8 cellular contexts compared by ENCODE assay signal in the genomic region with DNA sequence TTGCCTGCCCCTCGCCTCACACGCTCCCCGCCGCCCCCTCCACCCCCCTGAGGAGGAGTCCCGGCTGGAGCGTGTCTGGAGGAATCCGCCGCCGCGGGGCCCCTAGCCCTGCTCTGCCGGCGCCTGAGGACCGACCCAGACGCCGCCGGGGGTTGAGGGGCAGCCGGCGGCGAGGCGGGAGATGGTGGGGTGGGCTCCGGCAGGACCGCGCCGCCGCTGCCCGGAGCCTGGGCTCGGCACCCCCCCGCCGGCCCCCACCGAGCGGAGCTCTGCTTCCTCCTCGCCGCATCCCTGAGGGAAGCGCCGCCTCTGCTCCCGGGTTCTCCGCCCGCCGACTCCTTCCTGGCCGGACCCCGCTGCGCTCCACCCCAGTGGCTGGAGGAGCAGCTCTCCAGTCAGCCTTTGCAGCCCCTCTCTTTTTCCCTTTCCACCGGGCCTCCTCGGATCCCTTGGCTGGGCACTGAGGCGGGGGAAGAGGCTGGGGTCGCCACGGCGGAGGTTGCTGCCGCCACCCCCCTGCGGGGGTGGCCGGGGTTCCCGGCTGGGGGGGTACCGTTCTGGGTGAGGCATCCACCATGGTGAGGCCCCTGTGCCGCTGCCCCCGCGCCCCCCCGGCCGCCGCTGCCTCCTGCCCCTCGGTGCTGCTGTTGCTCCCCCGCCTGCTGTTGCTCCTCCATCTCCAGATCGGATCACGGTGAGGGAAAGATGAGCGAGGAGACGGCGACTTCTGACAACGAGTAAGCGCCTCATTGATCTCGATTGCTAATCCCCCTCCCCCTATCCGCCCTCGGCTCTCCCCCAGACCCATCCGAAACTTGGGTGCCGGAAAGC. TPM values are rescaled to one million over a fixed set of nuclear protein-coding genes. Genes with fewer than 3 reads are reported as not detected.
DNase-seq lines count a peak whose midpoint lies in the region; ATAC-seq and TF ChIP-seq lines count a peak whose summit lies in the region.

A gene (plus strand): TSS at position 356 of the 831 bp plus-strand sequence. CDS start 350 bp downstream, at position 706.

- DNase-seq in NCI-H2081 (lab: John Stamatoyannopoulos, UW), result peak; percentile 42 to 46
- DNase-seq in NCI-H2081 treated with DMSO at 0.1 percent for 48 hours (lab: John Stamatoyannopoulos, UW), result no peak
- DNase-seq in NCI-H510A (lab: John Stamatoyannopoulos, UW), result peak; percentile 42
- DNase-seq in activated gamma-delta T cell treated with anti-CD3 and anti-CD28 coated beads, Interleukin-2, amount 50 U/mL, for 16 hours (ENCODE audit: low read depth), result peak; percentile 1
- peak; percentile 38 for DNase-seq in germinal center (ENCODE audit: low spot score)
- peak; percentile 31 for DNase-seq in neural crest cell (ENCODE audit: low read depth, low spot score)
- DNase-seq in upper lobe of right lung, result peak; percentile 91

- TF ChIP-seq CTCF in neural crest cell (conservative IDR thresholded peaks at IDR 0.05) (no peak), upper lobe of right lung (IDR thresholded peaks at IDR 0.05) (no peak)

- no peaks in the 10 kb centered on the region for H3K9me3 Mint-ChIP-seq in neural crest cell

- H3K4me3 ChIP-seq in upper lobe of right lung, result peak within 1 kb of the TSS; percentile 80

- ATAC-seq in HG02588 (IDR thresholded peaks at IDR 0.05; ENCODE audit: unreplicated experiment) (peak; percentile 18), upper lobe of right lung (peak; percentile 77)

- no peaks in the 10 kb centered on the region for H3K9me3 ChIP-seq in upper lobe of right lung

- intact Hi-C loops in upper lobe of right lung (cut with DNase I), result no loop called here

- no peaks in the 10 kb centered on the region for H3K36me3 ChIP-seq in upper lobe of right lung

- peaks cover 3% of the 10 kb centered on the region for H3K36me3 Mint-ChIP-seq in neural crest cell (ENCODE audit: low read depth)

- H3K4me1 ChIP-seq in upper lobe of right lung, result peaks cover 22% of the 10 kb centered on the region

- H3K27ac Mint-ChIP-seq in neural crest cell (ENCODE audit: unreplicated experiment), result peak within 1 kb of the TSS; percentile 98

- H3K27me3 Mint-ChIP-seq in neural crest cell (ENCODE audit: low read depth), result peaks cover 11% of the 10 kb centered on the region

- no peaks in the 10 kb centered on the region for H3K27me3 ChIP-seq in upper lobe of right lung

- peaks cover 65% of the 10 kb centered on the region for H3K4me1 Mint-ChIP-seq in neural crest cell

- H3K4me3 Mint-ChIP-seq in neural crest cell, result peak within 1 kb of the TSS; percentile 98

- peak within 1 kb of the TSS; percentile 97 for H3K27ac ChIP-seq in upper lobe of right lung

RNA-seq across cellular contexts. Expression of the gene that starts here (rescaled TPM):
- total RNA-seq in neural crest cell (40.0 and 44.2 TPM in 2 replicates), upper lobe of right lung (62.1 TPM)
